9 cellular contexts compared by ENCODE assay signal in genomic region chr15:88904257-88904807, GRCh38. TPM values are rescaled to one million over a fixed set of nuclear protein-coding genes. Genes with fewer than 3 reads are reported as not detected.
A peak's percentile ranks its signal among the peaks of the same experiment; 100 is the strongest.
DNase-seq lines count a peak whose midpoint lies in the region; ATAC-seq and TF ChIP-seq lines count a peak whose summit lies in the region.
"Had no signal": no experiment of that assay in that cellular context is flagged by ENCODE, and none has a peak within 500 bp of the region (broad histone marks: within the 10 kb centered on the region; RNA-seq: fewer than 3 reads in every experiment).

No MANE protein-coding gene starts in this region.

- WGBS in testis, 2 donors: 59 to 65% methylated on average over 2 to 3 of the region's 3 CpGs

- peak overlapping the region; percentile 87 for H3K27ac ChIP-seq in CD4-positive, CD25-positive, alpha-beta regulatory T cell (ENCODE audit: insufficient read depth, low read length, poor library complexity, severe bottlenecking)
- H3K27ac ChIP-seq in testis: no peak overlapping the region

- intact Hi-C loops in testis (cut with DNase I; ENCODE audit: low total_unique reads): loop anchor here (10.0 kb wide), 1 partner anchor 110 kb away; no protein-coding TSS in a partner anchor

- TF ChIP-seq POLR2A in testis (IDR thresholded peaks at IDR 0.05): no peak

- no peaks in the 10 kb centered on the region for H3K9me3 Mint-ChIP-seq in CD4-positive, CD25-positive, alpha-beta regulatory T cell
- H3K9me3 Mint-ChIP-seq in activated naive CD8-positive, alpha-beta T cell treated with anti-CD3 and anti-CD28 coated beads, Interleukin-2, amount 10 ng/mL, durations not matched to agents 7 days and 5 days: no peaks in the 10 kb centered on the region
- H3K9me3 Mint-ChIP-seq: endodermal cell had no signal

- H3K4me3 Mint-ChIP-seq in CD4-positive, CD25-positive, alpha-beta regulatory T cell: peak overlapping the region; percentile 37 to 76 (median 68)
- peak overlapping the region; percentile 36 for H3K4me3 Mint-ChIP-seq in activated naive CD8-positive, alpha-beta T cell treated with anti-CD3 and anti-CD28 coated beads, Interleukin-2, amount 10 ng/mL, durations not matched to agents 7 days and 5 days
- H3K4me3 Mint-ChIP-seq: endodermal cell had no signal

- no peak for TF ChIP-seq CTCF in testis (IDR thresholded peaks at IDR 0.05)

- no peak for DNase-seq in CD4-positive, CD25-positive, alpha-beta regulatory T cell
- no peak for DNase-seq in activated naive CD8-positive, alpha-beta T cell treated with anti-CD3 and anti-CD28 coated beads, Interleukin-2, amount 10 ng/mL, durations not matched to agents 7 days and 5 days
- no peak for DNase-seq in testis
- no peak for DNase-seq in hypothalamus (lab: John Stamatoyannopoulos, UW)

- H3K9me3 ChIP-seq in CD4-positive, CD25-positive, alpha-beta regulatory T cell (ENCODE audit: control insufficient read depth in 2 of 2, low read length in 2 of 2): no peaks in the 10 kb centered on the region
- H3K9me3 ChIP-seq in testis: no peaks in the 10 kb centered on the region

- no peaks in the 10 kb centered on the region for H3K27me3 Mint-ChIP-seq in CD4-positive, CD25-positive, alpha-beta regulatory T cell
- no peaks in the 10 kb centered on the region for H3K27me3 Mint-ChIP-seq in activated naive CD8-positive, alpha-beta T cell treated with anti-CD3 and anti-CD28 coated beads, Interleukin-2, amount 10 ng/mL, durations not matched to agents 7 days and 5 days

- no peaks in the 10 kb centered on the region for H3K27me3 ChIP-seq in CD4-positive, CD25-positive, alpha-beta regulatory T cell (ENCODE audit: control insufficient read depth, insufficient read depth, low read length)
- no peaks in the 10 kb centered on the region for H3K27me3 ChIP-seq in testis

- H3K27ac Mint-ChIP-seq in CD4-positive, CD25-positive, alpha-beta regulatory T cell: peak overlapping the region; percentile 97 to 99 (median 97)
- peak overlapping the region; percentile 82 for H3K27ac Mint-ChIP-seq in activated naive CD8-positive, alpha-beta T cell treated with anti-CD3 and anti-CD28 coated beads, Interleukin-2, amount 10 ng/mL, durations not matched to agents 7 days and 5 days
- H3K27ac Mint-ChIP-seq: endodermal cell had no signal

- peak overlapping the region; percentile 76 for H3K4me3 ChIP-seq in CD4-positive, CD25-positive, alpha-beta regulatory T cell (ENCODE audit: low read depth, low read length)
- H3K4me3 ChIP-seq in testis: no peak overlapping the region

- peaks cover 41% of the 10 kb centered on the region for H3K36me3 Mint-ChIP-seq in CD4-positive, CD25-positive, alpha-beta regulatory T cell
- peaks cover 7% of the 10 kb centered on the region for H3K36me3 Mint-ChIP-seq in activated naive CD8-positive, alpha-beta T cell treated with anti-CD3 and anti-CD28 coated beads, Interleukin-2, amount 10 ng/mL, durations not matched to agents 7 days and 5 days

- peaks cover 41% of the 10 kb centered on the region for H3K4me1 ChIP-seq in CD4-positive, CD25-positive, alpha-beta regulatory T cell (ENCODE audit: control insufficient read depth, insufficient read depth, low read length, poor library complexity, severe bottlenecking)
- peaks cover 3% of the 10 kb centered on the region for H3K4me1 ChIP-seq in testis

- H3K4me1 Mint-ChIP-seq in CD4-positive, CD25-positive, alpha-beta regulatory T cell: peaks cover 0 to 77% (median 47%) of the 10 kb centered on the region in 4 donors
- peaks cover 21% of the 10 kb centered on the region for H3K4me1 Mint-ChIP-seq in activated naive CD8-positive, alpha-beta T cell treated with anti-CD3 and anti-CD28 coated beads, Interleukin-2, amount 10 ng/mL, durations not matched to agents 7 days and 5 days

- peak; percentile 0 to 99 for ATAC-seq in CD4-positive, CD25-positive, alpha-beta regulatory T cell (ENCODE audit: low read depth in 2 of 2)
- ATAC-seq in GM19025 (IDR thresholded peaks at IDR 0.05; ENCODE audit: low read depth, unreplicated experiment) (peak; percentile 29), HG03064 (IDR thresholded peaks at IDR 0.05; ENCODE audit: low read depth, unreplicated experiment) (peak; percentile 21), HG02852 (IDR thresholded peaks at IDR 0.05; ENCODE audit: unreplicated experiment) (no peak)
- ATAC-seq in activated naive CD8-positive, alpha-beta T cell treated with anti-CD3 and anti-CD28 coated beads, Interleukin-2, amount 10 ng/mL, durations not matched to agents 7 days and 5 days (ENCODE audit: low read depth): peak; percentile 99
- no peak for ATAC-seq in activated CD4-positive, CD25-positive, alpha-beta regulatory T cell treated with anti-CD3 and anti-CD28 coated beads, Interleukin-2, amount 50 U/mL, for 24 hours

- POLR2A ChIA-PET in activated naive CD8-positive, alpha-beta T cell treated with anti-CD3 and anti-CD28 coated beads, Interleukin-2, amount 10 ng/mL, durations not matched to agents 7 days and 5 days (lab: Charles Lee): interaction anchor here (0.7 to 2.8 kb wide), 9 partner anchors 9 to 266 kb away, joined by 3 to 17 read pairs (median 6); partner anchors contain the start of genes ABHD2, HAPLN3, ISG20 and MFGE8

- peaks cover 14% of the 10 kb centered on the region for H3K36me3 ChIP-seq in CD4-positive, CD25-positive, alpha-beta regulatory T cell (ENCODE audit: control insufficient read depth, insufficient read depth, low read length)
- H3K36me3 ChIP-seq in testis (ENCODE audit: low read depth, missing control alignments): no peaks in the 10 kb centered on the region

RNA-seq across cellular contexts. Expression of gene MFGE8, which starts 8.8 kb away (rescaled TPM):
- 149 TPM for total RNA-seq in CD4-positive, CD25-positive, alpha-beta regulatory T cell
- polyA plus RNA-seq in CD4-positive, CD25-positive, alpha-beta regulatory T cell: 10 to 100 TPM; 14.0 to 15.4 (median 14.4) TPM
- total RNA-seq in activated naive CD8-positive, alpha-beta T cell treated with anti-CD3 and anti-CD28 coated beads, Interleukin-2, amount 10 ng/mL, durations not matched to agents 7 days and 5 days: 100 to 1,000 TPM in 1 of 2 experiments, 10 to 100 TPM in 1; 94.7 to 100 TPM
- total RNA-seq in testis: 100 to 1,000 TPM; 163 to 260 TPM
- polyA plus RNA-seq in testis (ENCODE audit: insufficient read depth, low read depth, low replicate concordance): 137 TPM

RNA-seq across cellular contexts. Expression of gene HAPLN3, which starts 9.0 kb away (rescaled TPM):
- 251 TPM for total RNA-seq in CD4-positive, CD25-positive, alpha-beta regulatory T cell
- polyA plus RNA-seq in CD4-positive, CD25-positive, alpha-beta regulatory T cell: 100 to 1,000 TPM in 1 of 4 donors, 10 to 100 TPM in 3; 76.8 to 108 (median 93.3) TPM
- total RNA-seq in activated naive CD8-positive, alpha-beta T cell treated with anti-CD3 and anti-CD28 coated beads, Interleukin-2, amount 10 ng/mL, durations not matched to agents 7 days and 5 days: 10 to 100 TPM; 79.1 to 80.8 TPM
- 1 to 10 TPM; 4.8 to 5.0 TPM for total RNA-seq in testis
- polyA plus RNA-seq in testis (ENCODE audit: insufficient read depth, low read depth, low replicate concordance): 5.6 TPM

Comparison
In these comparisons a context has a peak if more than half of its experiments do, and no peak if none do; other contexts are left out.
1. ATAC-seq: peak in CD4-positive, CD25-positive, alpha-beta regulatory T cell (2 of 2), GM19025 (single experiment), HG03064 (single experiment) and activated naive CD8-positive, alpha-beta T cell treated with anti-CD3 and anti-CD28 coated beads, Interleukin-2, amount 10 ng/mL, durations not matched to agents 7 days and 5 days (single experiment); none in activated CD4-positive, CD25-positive, alpha-beta regulatory T cell treated with anti-CD3 and anti-CD28 coated beads, Interleukin-2, amount 50 U/mL, for 24 hours (0 of 2) and HG02852 (single experiment).
2. RNA of gene HAPLN3, which starts 9.0 kb away (total RNA-seq): 251 TPM in CD4-positive, CD25-positive, alpha-beta regulatory T cell (single experiment) and 79.1 to 80.8 TPM in activated naive CD8-positive, alpha-beta T cell treated with anti-CD3 and anti-CD28 coated beads, Interleukin-2, amount 10 ng/mL, durations not matched to agents 7 days and 5 days; 4.8 to 5.0 TPM in testis; every median in the first group is over 10 times any median in the second.